ENCODE assay signal across 8 cellular contexts in genomic region chr5:178011816-178012554, GRCh38. TPM values are rescaled to one million over a fixed set of nuclear protein-coding genes. Genes with fewer than 3 reads are reported as not detected.
"Had no signal": no experiment of that assay in that cellular context is flagged by ENCODE, and none has a peak within 500 bp of the region (broad histone marks: within the 10 kb centered on the region; RNA-seq: fewer than 3 reads in every experiment).

No MANE protein-coding gene starts in this region.

RNA-seq across cellular contexts. Expression of gene PROP1, which starts 15.9 kb away (rescaled TPM):
- total RNA-seq: K562, MCF 10A, NCI-H460, OCI-LY7, Peyer's patch, Right ventricle myocardium inferior, SJSA1 had no signal
- polyA plus RNA-seq: K562, SK-N-SH had no signal
